8 cellular contexts compared by ENCODE assay signal in genomic region chr20:47315339-47315662, GRCh38. TPM values are rescaled to one million over a fixed set of nuclear protein-coding genes. Genes with fewer than 3 reads are reported as not detected.
DNase-seq lines count a peak whose midpoint lies in the region; ATAC-seq and TF ChIP-seq lines count a peak whose summit lies in the region.

No MANE protein-coding gene starts in this region.

- H3K4me1 Mint-ChIP-seq in glutamatergic neuron (ENCODE audit: low read depth, unreplicated experiment) = peaks cover 50% of the 10 kb centered on the region

- H3K36me3 ChIP-seq in SK-N-SH (replicated peaks in 1 of 2; ENCODE audit: control insufficient read depth in 1 of 2, insufficient read depth in 2 of 2, low read length in 1 of 2) (peaks cover 0 to 16% of the 10 kb centered on the region in 2 experiments), smooth muscle cell (ENCODE audit: low read depth) (no peaks in the 10 kb centered on the region)

- no peaks in the 10 kb centered on the region for H3K27me3 ChIP-seq in SK-N-SH (ENCODE audit: insufficient read depth)
- no peaks in the 10 kb centered on the region for H3K27me3 ChIP-seq in smooth muscle cell (ENCODE audit: low read depth)

- H3K36me3 Mint-ChIP-seq in glutamatergic neuron (ENCODE audit: unreplicated experiment) = peaks cover 5% of the 10 kb centered on the region

- POLR2A ChIA-PET in SK-N-SH (lab: Yijun Ruan, JAX) = no interaction called here

- TF ChIP-seq RAD21 in SK-N-SH (IDR thresholded peaks at IDR 0.05; ENCODE audit: low read length) = no peak

- H3K27ac ChIP-seq in SK-N-SH (ENCODE audit: low read depth in 2 of 2, low read length in 1 of 2) (peak overlapping the region; percentile 47 to 98; a peak in 3 of 4 replicates), smooth muscle cell (ENCODE audit: low read depth) (peak overlapping the region; percentile 99)

- no peak overlapping the region for H2AFZ ChIP-seq in SK-N-SH (ENCODE audit: low read depth)
- H2AFZ ChIP-seq in smooth muscle cell (ENCODE audit: low read depth) = no peak overlapping the region

- H3K4me3 ChIP-seq in SK-N-SH (ENCODE audit: low read depth in 2 of 2, low read length in 1 of 2) = no peak overlapping the region
- H3K4me3 ChIP-seq in smooth muscle cell = no peak overlapping the region

- H3K9me3 ChIP-seq in SK-N-SH = no peaks in the 10 kb centered on the region
- no peaks in the 10 kb centered on the region for H3K9me3 ChIP-seq in smooth muscle cell (replicated peaks; ENCODE audit: low read depth)

- H3K27me3 Mint-ChIP-seq in glutamatergic neuron (ENCODE audit: unreplicated experiment) = peaks cover 4% of the 10 kb centered on the region

- H3K27ac Mint-ChIP-seq in glutamatergic neuron (ENCODE audit: unreplicated experiment) = peak overlapping the region; percentile 91

- H3K4me2 ChIP-seq in SK-N-SH (peak overlapping the region; percentile 32), smooth muscle cell (peak overlapping the region; percentile 28)

- H4K20me1 ChIP-seq in SK-N-SH (ENCODE audit: insufficient read depth) (no peaks in the 10 kb centered on the region), smooth muscle cell (ENCODE audit: low read depth) (no peaks in the 10 kb centered on the region)

- CTCF ChIA-PET in SK-N-SH (lab: Yijun Ruan, JAX) = interaction anchor here (1.2 to 1.5 kb wide), 3 partner anchors 10 to 69 kb away, joined by 4 to 8 read pairs (median 5); no protein-coding TSS in a partner anchor

- TF ChIP-seq CTCF in SK-N-SH (IDR thresholded peaks at IDR 0.05) (no peak), glutamatergic neuron (IDR thresholded peaks at IDR 0.05; ENCODE audit: partially characterized antibody, unreplicated experiment) (no peak), smooth muscle cell (IDR thresholded peaks at IDR 0.05; ENCODE audit: borderline replicate concordance, insufficient read depth, poor library complexity, severe bottlenecking) (no peak)

- H3K79me2 ChIP-seq in SK-N-SH (ENCODE audit: insufficient read depth) = peaks cover 96% of the 10 kb centered on the region
- H3K79me2 ChIP-seq in smooth muscle cell (ENCODE audit: low read depth) = peaks cover 56% of the 10 kb centered on the region

- no peak for TF ChIP-seq EP300 in SK-N-SH (IDR thresholded peaks at IDR 0.05; ENCODE audit: borderline replicate concordance in 1 of 2, low read depth in 1 of 2, low read length in 1 of 2)

- H3K9me2 ChIP-seq in SK-N-SH = no peaks in the 10 kb centered on the region

- intact Hi-C loops in posterior vena cava (cut with DNase I) = loop anchor here in 1 of 2 donors (5.0 kb wide), 2 partner anchors 42 to 67 kb away; partner anchors contain the start of gene ZMYND8

- peak; percentile 95 for DNase-seq in HS-5 (ENCODE audit: low read depth)
- no peak for DNase-seq in SK-N-SH
- no peak for DNase-seq in glutamatergic neuron
- DNase-seq in smooth muscle cell (lab: John Stamatoyannopoulos, UW; ENCODE audit: unreplicated experiment) = no peak
- no peak for DNase-seq in posterior vena cava (ENCODE audit: low spot score)
- DNase-seq in KG1 (lab: John Stamatoyannopoulos, UW) = no peak
- no peak for DNase-seq in NOMO-1 treated with dmso at 0.1 percent for 144 hours (lab: John Stamatoyannopoulos, UW; ENCODE audit: unreplicated experiment)

- peak overlapping the region; percentile 71 for H3K9ac ChIP-seq in SK-N-SH
- peak overlapping the region; percentile 46 for H3K9ac ChIP-seq in smooth muscle cell (ENCODE audit: low read depth)

- H3K4me3 Mint-ChIP-seq in glutamatergic neuron (ENCODE audit: unreplicated experiment) = no peak overlapping the region

- peaks cover 11% of the 10 kb centered on the region for H3K9me3 Mint-ChIP-seq in glutamatergic neuron (ENCODE audit: unreplicated experiment)

- no peak for ATAC-seq in HG02981 (IDR thresholded peaks at IDR 0.05; ENCODE audit: unreplicated experiment)

- H3F3A ChIP-seq in SK-N-SH (replicated peaks; ENCODE audit: insufficient read depth) = peaks cover 53% of the 10 kb centered on the region
- peaks cover 32% of the 10 kb centered on the region for H3F3A ChIP-seq in smooth muscle cell (ENCODE audit: low read depth)

- H3K4me1 ChIP-seq in SK-N-SH (ENCODE audit: control insufficient read depth in 1 of 2, insufficient read depth in 2 of 2, low read depth in 1 of 2, low read length in 1 of 2) = peaks cover 29 to 57% of the 10 kb centered on the region in 2 experiments
- peaks cover 54% of the 10 kb centered on the region for H3K4me1 ChIP-seq in smooth muscle cell (ENCODE audit: low read depth)

- 40% methylated on average over 3 of the region's 4 CpGs for WGBS in SK-N-SH (ENCODE audit: low lambda C conversion rate)
- WGBS in smooth muscle cell (ENCODE audit: low lambda C conversion rate) = 43% methylated on average over 4 of the region's 4 CpGs

TF ChIP-seq in SK-N-SH, 30 proteins besides CTCF, POLR2A, EP300 and RAD21:
- TF ChIP-seq PBX3 (IDR thresholded peaks at IDR 0.05) (peak; percentile 6; the same call in 1 of the 2 replicates), USF1 (IDR thresholded peaks at IDR 0.05; ENCODE audit: borderline replicate concordance, low read depth) (no peak), SIN3A (IDR thresholded peaks at IDR 0.05; ENCODE audit: borderline replicate concordance, low read depth, low read length) (no peak), RXRA (IDR thresholded peaks at IDR 0.05; ENCODE audit: borderline replicate concordance, low read depth) (no peak)

RNA-seq across cellular contexts. Expression of gene ZMYND8, which starts 41.2 kb away (rescaled TPM):
- polyA plus RNA-seq in SK-N-SH (2012; rRNA removed) = 20.6 and 25.3 TPM in 2 replicates
- 19.5 and 20.5 TPM in 2 replicates for polyA plus RNA-seq in SK-N-SH (2012; cell fraction: cytosol; rRNA removed)
- polyA plus RNA-seq in SK-N-SH (2012; cell fraction: nucleus; rRNA removed) = 54.6 and 62.7 TPM in 2 replicates
- total RNA-seq in glutamatergic neuron (ENCODE audit: unreplicated experiment) = 116 TPM
- total RNA-seq in smooth muscle cell = 22.7 and 24.1 TPM in 2 replicates
- 14.7 and 15.2 TPM in 2 replicates for polyA plus RNA-seq in smooth muscle cell
- total RNA-seq in posterior vena cava = 10 to 100 TPM; 28.0 to 29.3 TPM
